2 cellular contexts compared by ENCODE assay signal in genomic region chr1:15755643-15756040, GRCh38.
TF ChIP-seq lines count a peak whose summit lies in the region.

No MANE protein-coding gene starts in this region.

TF ChIP-seq in HEK293, 187 proteins besides CTCF, POLR2A, EP300 and RAD21:
- TF ChIP-seq FEZF1 (tag by site-specific recombination; IDR thresholded peaks at IDR 0.05), result 0 out of 2 replicates have a peak, but pooled peaks have one; percentile 30
- TF ChIP-seq GLIS1 (tag by site-specific recombination; IDR thresholded peaks at IDR 0.05), result peak; percentile 15; the same call in 1 of the 2 replicates
- TF ChIP-seq ZNF670 (tag by site-specific recombination; IDR thresholded peaks at IDR 0.05; ENCODE audit: low read depth), result no peak
- TF ChIP-seq BCL11B (tag by site-specific recombination; IDR thresholded peaks at IDR 0.05; ENCODE audit: low read depth), result no peak

TF ChIP-seq in K562, 482 proteins besides CTCF, POLR2A, EP300 and RAD21:
- peak; percentile 44 for TF ChIP-seq NR2C1 (IDR thresholded peaks at IDR 0.05)
- peak; percentile 57; the same call in 1 of the 2 replicates for TF ChIP-seq NR2C1 (tag; IDR thresholded peaks at IDR 0.05)
- no peak for TF ChIP-seq E2F6 (IDR thresholded peaks at IDR 0.05; ENCODE audit: borderline replicate concordance in 1 of 2, extremely low read depth in 1 of 2, insufficient read depth in 1 of 2, insufficient read length in 1 of 2, low read depth in 1 of 2, low read length in 1 of 2, poor library complexity in 1 of 2, severe bottlenecking in 1 of 2)
- TF ChIP-seq TFAP4 (CRISPR knock-in tag; IDR thresholded peaks at IDR 0.05; ENCODE audit: borderline replicate concordance), result peak; percentile 53; the same call in 1 of the 2 replicates
